Comparison of ENCODE assay signal across 9 cellular contexts in genomic region chr1:25033828-25034451, GRCh38.
A peak's percentile ranks its signal among the peaks of the same experiment; 100 is the strongest.
DNase-seq lines count a peak whose midpoint lies in the region; ATAC-seq and TF ChIP-seq lines count a peak whose summit lies in the region.
"Had no signal": no experiment of that assay in that cellular context is flagged by ENCODE, and none has a peak within 500 bp of the region (broad histone marks: within the 10 kb centered on the region; RNA-seq: fewer than 3 reads in every experiment).

No MANE protein-coding gene starts in this region.

- H3K4me1 ChIP-seq in NT2/D1 (ENCODE audit: insufficient read depth, insufficient read length): peaks cover 12% of the 10 kb centered on the region

- no peaks in the 10 kb centered on the region for H3K27me3 ChIP-seq in NT2/D1 (ENCODE audit: insufficient read depth, insufficient read length)

- in situ Hi-C loops in GM13977 (cut with MboI; ENCODE audit: low pct_unique_long_range_greater_than_20kb, low sequenced_read_pairs, unreplicated experiment): loop anchor here (10.0 kb wide), 1 partner anchor 99 kb away; the partner anchor contains the start of gene RUNX3

- H3K4me3 ChIP-seq in NT2/D1 (ENCODE audit: insufficient read length, low read depth): no peak overlapping the region

- intact Hi-C loops in sciatic nerve (cut with DNase I): no loop called here

- H3K9me3 ChIP-seq in NT2/D1 (ENCODE audit: insufficient read depth, low read length): peaks cover 10% of the 10 kb centered on the region

- H3K9ac ChIP-seq in NT2/D1 (ENCODE audit: insufficient read length, low read depth): peak overlapping the region; percentile 21

- DNase-seq in GM13977 (ENCODE audit: low spot score): peak; percentile 43
- DNase-seq in NT2/D1 (ENCODE audit: low read depth, low spot score): no peak
- DNase-seq in globus pallidus (ENCODE audit: low spot score): peak; percentile 57
- DNase-seq in sciatic nerve (ENCODE audit: low spot score): peak; percentile 67
- no peak for DNase-seq in OCI-M1 (lab: John Stamatoyannopoulos, UW)
- DNase-seq in RPMI8226: no peak
- no peak for DNase-seq in DMS79 (lab: John Stamatoyannopoulos, UW)
- no peak for DNase-seq in NCI-H2107 treated with DMSO at 0.1 percent for 48 hours (lab: John Stamatoyannopoulos, UW; ENCODE audit: unreplicated experiment)
- DNase-seq: NCI-H1694 treated with DMSO at 0.1 percent for 48 hours had no signal

- no peaks in the 10 kb centered on the region for H3K36me3 ChIP-seq in NT2/D1 (ENCODE audit: insufficient read depth, insufficient read length, low read length)

- peak; percentile 89 for ATAC-seq in sciatic nerve

- no peak for TF ChIP-seq CTCF in GM13977 (IDR thresholded peaks at IDR 0.05; ENCODE audit: extremely low read depth, insufficient read depth, missing control alignments)

Comparison
In these comparisons a context has a peak if more than half of its experiments do, and no peak if none do; other contexts are left out.
1. DNase-seq: peak in GM13977 (single experiment), globus pallidus (single experiment) and sciatic nerve (single experiment); none in NT2/D1 (single experiment), OCI-M1 (single experiment), RPMI8226 (single experiment), DMS79 (single experiment) and NCI-H2107 treated with DMSO at 0.1 percent for 48 hours (single experiment).